In genomic region chr19:48696353-48697010, GRCh38 we compare ENCODE assay signal across 9 cellular contexts. TPM values are rescaled to one million over a fixed set of nuclear protein-coding genes. Genes with fewer than 3 reads are reported as not detected.
DNase-seq lines count a peak whose midpoint lies in the region; ATAC-seq and TF ChIP-seq lines count a peak whose summit lies in the region.
"Had no signal": no experiment of that assay in that cellular context is flagged by ENCODE, and none has a peak within 500 bp of the region (broad histone marks: within the 10 kb centered on the region; RNA-seq: fewer than 3 reads in every experiment).

No MANE protein-coding gene starts in this region.

- H3K9me3 ChIP-seq in colonic mucosa = no peaks in the 10 kb centered on the region
- no peaks in the 10 kb centered on the region for H3K9me3 ChIP-seq in mesenchymal stem cell (ENCODE audit: control insufficient read depth, low read length)
- no peaks in the 10 kb centered on the region for H3K9me3 ChIP-seq in upper lobe of left lung

- peak overlapping the region; percentile 22 for H2BK120ac ChIP-seq in mesenchymal stem cell (ENCODE audit: low read depth, low read length)

- peaks cover 17% of the 10 kb centered on the region for H3K27me3 Mint-ChIP-seq in activated T-cell treated with anti-CD3 and anti-CD28 coated beads, Interleukin-2, amount 50 U/mL, for 4 hours (ENCODE audit: low read depth)

- H3K4me2 ChIP-seq in mesenchymal stem cell (ENCODE audit: low read length, poor library complexity, severe bottlenecking) = peak overlapping the region; percentile 57

- ATAC-seq in activated T-cell treated with anti-CD3 and anti-CD28 coated beads, Interleukin-2, amount 50 U/mL, for 4 hours = peak; percentile 58
- ATAC-seq in upper lobe of left lung (ENCODE audit: low FRiP score in 2 of 2) (peak; percentile 35 to 42), GM19351 (IDR thresholded peaks at IDR 0.05; ENCODE audit: unreplicated experiment) (no peak)

- no peak overlapping the region for H3K23ac ChIP-seq in mesenchymal stem cell (ENCODE audit: low read length in 2 of 2)

- H2AK5ac ChIP-seq in mesenchymal stem cell (ENCODE audit: low read length, severe bottlenecking) = no peak overlapping the region

- peak overlapping the region in 1 of 2 experiments; percentile 49 for H3K4ac ChIP-seq in mesenchymal stem cell (ENCODE audit: low read depth in 1 of 2, low read length in 2 of 2)

- peaks cover 8% of the 10 kb centered on the region for H3K4me1 Mint-ChIP-seq in activated T-cell treated with anti-CD3 and anti-CD28 coated beads, Interleukin-2, amount 50 U/mL, for 4 hours (ENCODE audit: low read depth)

- H4K91ac ChIP-seq in mesenchymal stem cell (ENCODE audit: low read length) = peak overlapping the region; percentile 62

- intact Hi-C loops in colonic mucosa (cut with DNase I) = no loop called here

- H3K4me3 ChIP-seq in colonic mucosa = peak overlapping the region; percentile 57
- H3K4me3 ChIP-seq in mesenchymal stem cell (ENCODE audit: insufficient read depth in 1 of 2, low read depth in 1 of 2, low read length in 2 of 2) = peak overlapping the region in 1 of 2 experiments; percentile 38
- H3K4me3 ChIP-seq in upper lobe of left lung = peak overlapping the region in 3 of 4 donors; percentile 31 to 43 (median 38)

- WGBS in mesenchymal stem cell = 2% methylated on average over 31 of the region's 34 CpGs
- WGBS in upper lobe of left lung, 2 donors = 4 to 7% methylated on average over 24 to 33 of the region's 34 CpGs

- no peak for TF ChIP-seq POLR2A in upper lobe of left lung (IDR thresholded peaks at IDR 0.05)

- peaks cover 4% of the 10 kb centered on the region for H3K36me3 Mint-ChIP-seq in activated T-cell treated with anti-CD3 and anti-CD28 coated beads, Interleukin-2, amount 50 U/mL, for 4 hours (ENCODE audit: insufficient read depth)

- H3K14ac ChIP-seq in mesenchymal stem cell (ENCODE audit: low read length in 2 of 2) = peak overlapping the region in 1 of 2 experiments; percentile 89

- TF ChIP-seq CTCF in colonic mucosa (IDR thresholded peaks at IDR 0.05) (no peak), upper lobe of left lung (IDR thresholded peaks at IDR 0.05) (no peak)

- H2AFZ ChIP-seq in mesenchymal stem cell (ENCODE audit: low read depth, low read length) = no peak overlapping the region

- H3K4me1 ChIP-seq in colonic mucosa (no peaks in the 10 kb centered on the region), mesenchymal stem cell (ENCODE audit: control insufficient read depth, insufficient read depth, low read depth, low read length) (peaks cover 20% of the 10 kb centered on the region), upper lobe of left lung (peaks cover 9 to 21% (median 14%) of the 10 kb centered on the region in 4 donors)

- H3K27me3 ChIP-seq in colonic mucosa = no peaks in the 10 kb centered on the region
- peaks cover 8 to 21% of the 10 kb centered on the region in 2 experiments for H3K27me3 ChIP-seq in mesenchymal stem cell (ENCODE audit: control insufficient read depth in 1 of 2, insufficient read depth in 1 of 2, low read length in 2 of 2)
- peaks cover 0 to 4% (median 0%) of the 10 kb centered on the region in 4 donors for H3K27me3 ChIP-seq in upper lobe of left lung

- H3K79me1 ChIP-seq in mesenchymal stem cell (replicated peaks; ENCODE audit: low read length, poor library complexity, severe bottlenecking) = no peaks in the 10 kb centered on the region

- H4K8ac ChIP-seq in mesenchymal stem cell (ENCODE audit: low read length) = peak overlapping the region; percentile 57

- peak overlapping the region; percentile 57 for H2BK15ac ChIP-seq in mesenchymal stem cell (ENCODE audit: low read depth, poor library complexity, severe bottlenecking)

- H3K9ac ChIP-seq in colonic mucosa (ENCODE audit: low read depth in 2 of 2, low read length in 2 of 2) = peak overlapping the region; percentile 88 to 96
- H3K9ac ChIP-seq in mesenchymal stem cell (ENCODE audit: low read length) = peak overlapping the region; percentile 27

- H3K9me3 Mint-ChIP-seq in activated T-cell treated with anti-CD3 and anti-CD28 coated beads, Interleukin-2, amount 50 U/mL, for 4 hours = no peaks in the 10 kb centered on the region

- H3K4me3 Mint-ChIP-seq in activated T-cell treated with anti-CD3 and anti-CD28 coated beads, Interleukin-2, amount 50 U/mL, for 4 hours = peak overlapping the region; percentile 46

- H3K36me3 ChIP-seq in colonic mucosa = no peaks in the 10 kb centered on the region
- peaks cover 0 to 3% of the 10 kb centered on the region in 2 experiments for H3K36me3 ChIP-seq in mesenchymal stem cell (ENCODE audit: control insufficient read depth in 1 of 2, insufficient read depth in 2 of 2, low read depth in 1 of 2, low read length in 2 of 2)
- H3K36me3 ChIP-seq in upper lobe of left lung = no peaks in the 10 kb centered on the region

- no peak for DNase-seq in activated T-cell treated with anti-CD3 and anti-CD28 coated beads, Interleukin-2, amount 50 U/mL, for 4 hours
- no peak for DNase-seq in activated T-cell treated with anti-CD3 and anti-CD28 coated beads, Interleukin-2, amount 50 U/mL, for 48 hours
- DNase-seq in colonic mucosa = peak; percentile 46
- peak; percentile 20 for DNase-seq in mesenchymal stem cell
- no peak for DNase-seq in upper lobe of left lung
- DNase-seq in NOMO-1 treated with dmso at 0.1 percent for 144 hours (lab: John Stamatoyannopoulos, UW; ENCODE audit: unreplicated experiment) = no peak
- no peak for DNase-seq in CD1c-positive myeloid dendritic cell (ENCODE audit: extremely low spot score)

- no peak for TF ChIP-seq EP300 in upper lobe of left lung (IDR thresholded peaks at IDR 0.05)

- peak overlapping the region in 1 of 2 experiments; percentile 63 for H3K18ac ChIP-seq in mesenchymal stem cell (ENCODE audit: low read depth in 1 of 2, low read length in 2 of 2)

- peak overlapping the region in 1 of 2 experiments; percentile 66 for H2BK12ac ChIP-seq in mesenchymal stem cell (ENCODE audit: low read length in 2 of 2)

- no peak overlapping the region for H2BK5ac ChIP-seq in mesenchymal stem cell (ENCODE audit: low read depth, low read length, poor library complexity, severe bottlenecking)

- peak overlapping the region; percentile 92 for H3K27ac ChIP-seq in colonic mucosa
- H3K27ac ChIP-seq in mesenchymal stem cell (ENCODE audit: low read length, poor library complexity, severe bottlenecking) = no peak overlapping the region
- H3K27ac ChIP-seq in upper lobe of left lung = peak overlapping the region in 3 of 4 donors; percentile 57 to 70 (median 68)

RNA-seq across cellular contexts. Expression of gene FUT2, which starts 0.7 kb away (rescaled TPM):
- under 1 TPM in 1 of 3 donors, not detected in 2; 0.14 TPM for total RNA-seq in activated T-cell treated with anti-CD3 and anti-CD28 coated beads, Interleukin-2, amount 50 U/mL, for 4 hours
- 100 to 1,000 TPM; 125 to 141 TPM for total RNA-seq in colonic mucosa
- not detected for polyA plus RNA-seq in mesenchymal stem cell (2013, experiment 1 of 2)
- polyA plus RNA-seq in mesenchymal stem cell (2013, experiment 2 of 2) = not detected
- total RNA-seq in upper lobe of left lung = 1 to 10 TPM in 3 of 6 donors, under 1 TPM in 2, not detected in 1; 0.15 to 4.7 (median 1.9) TPM
- total RNA-seq: glomerular endothelial cell had no signal

RNA-seq across cellular contexts. Expression of gene MAMSTR, which starts 23.0 kb away (rescaled TPM):
- under 1 TPM; 0.33 to 0.69 (median 0.51) TPM for total RNA-seq in activated T-cell treated with anti-CD3 and anti-CD28 coated beads, Interleukin-2, amount 50 U/mL, for 4 hours
- total RNA-seq in colonic mucosa = 1 to 10 TPM in 1 of 2 donors, under 1 TPM in 1; 0.35 to 1.2 TPM
- polyA plus RNA-seq in mesenchymal stem cell (2013, experiment 1 of 2) = 1.3 TPM
- polyA plus RNA-seq in mesenchymal stem cell (2013, experiment 2 of 2) = 0.99 TPM
- 1 to 10 TPM in 5 of 6 donors, not detected in 1; 1.1 to 3.1 (median 1.3) TPM for total RNA-seq in upper lobe of left lung

RNA-seq across cellular contexts. Expression of gene NTN5, which starts 23.7 kb away (rescaled TPM):
- under 1 TPM; 0.11 to 0.26 (median 0.18) TPM for total RNA-seq in activated T-cell treated with anti-CD3 and anti-CD28 coated beads, Interleukin-2, amount 50 U/mL, for 4 hours
- under 1 TPM in 1 of 2 donors, not detected in 1; 0.32 TPM for total RNA-seq in colonic mucosa
- polyA plus RNA-seq in mesenchymal stem cell (2013, experiment 1 of 2) = 0.28 TPM
- polyA plus RNA-seq in mesenchymal stem cell (2013, experiment 2 of 2) = 0.29 TPM
- 1 to 10 TPM in 3 of 6 donors, under 1 TPM in 2, not detected in 1; 0.57 to 3.1 (median 1.0) TPM for total RNA-seq in upper lobe of left lung

RNA-seq across cellular contexts. Expression of gene RASIP1, which starts 43.9 kb away (rescaled TPM):
- under 1 TPM; 0.16 to 0.65 (median 0.18) TPM for total RNA-seq in activated T-cell treated with anti-CD3 and anti-CD28 coated beads, Interleukin-2, amount 50 U/mL, for 4 hours
- 1 to 10 TPM; 2.2 to 4.8 TPM for total RNA-seq in colonic mucosa
- 0.98 TPM for polyA plus RNA-seq in mesenchymal stem cell (2013, experiment 1 of 2)
- polyA plus RNA-seq in mesenchymal stem cell (2013, experiment 2 of 2) = 1.00 TPM
- 10 to 100 TPM; 14.7 to 74.4 (median 26.3) TPM for total RNA-seq in upper lobe of left lung

RNA-seq across cellular contexts. Expression of gene IZUMO1, which starts 50.2 kb away (rescaled TPM):
- total RNA-seq in activated T-cell treated with anti-CD3 and anti-CD28 coated beads, Interleukin-2, amount 50 U/mL, for 4 hours = not detected
- not detected for total RNA-seq in colonic mucosa
- polyA plus RNA-seq in mesenchymal stem cell (2013, experiment 1 of 2) = not detected
- not detected for polyA plus RNA-seq in mesenchymal stem cell (2013, experiment 2 of 2)
- total RNA-seq in upper lobe of left lung = 1 to 10 TPM in 5 of 6 donors, not detected in 1; 1.4 to 4.2 (median 2.5) TPM
- total RNA-seq: glomerular endothelial cell had no signal

Comparison
In these comparisons a context has a peak if more than half of its experiments do, and no peak if none do; other contexts are left out.
1. DNase-seq: peak in colonic mucosa (single experiment) and mesenchymal stem cell (single experiment); none in activated T-cell treated with anti-CD3 and anti-CD28 coated beads, Interleukin-2, amount 50 U/mL, for 4 hours (single experiment), activated T-cell treated with anti-CD3 and anti-CD28 coated beads, Interleukin-2, amount 50 U/mL, for 48 hours (0 of 2), upper lobe of left lung (0 of 2), NOMO-1 treated with dmso at 0.1 percent for 144 hours (single experiment) and CD1c-positive myeloid dendritic cell (single experiment).
2. RNA of gene FUT2, which starts 0.7 kb away (total RNA-seq): 125 to 141 TPM in colonic mucosa; 0.15 to 4.7 TPM in upper lobe of left lung and 0.14 TPM in activated T-cell treated with anti-CD3 and anti-CD28 coated beads, Interleukin-2, amount 50 U/mL, for 4 hours; every median in the first group is over 10 times any median in the second.